ENCODE assay signal across 11 cellular contexts in the genomic region with DNA sequence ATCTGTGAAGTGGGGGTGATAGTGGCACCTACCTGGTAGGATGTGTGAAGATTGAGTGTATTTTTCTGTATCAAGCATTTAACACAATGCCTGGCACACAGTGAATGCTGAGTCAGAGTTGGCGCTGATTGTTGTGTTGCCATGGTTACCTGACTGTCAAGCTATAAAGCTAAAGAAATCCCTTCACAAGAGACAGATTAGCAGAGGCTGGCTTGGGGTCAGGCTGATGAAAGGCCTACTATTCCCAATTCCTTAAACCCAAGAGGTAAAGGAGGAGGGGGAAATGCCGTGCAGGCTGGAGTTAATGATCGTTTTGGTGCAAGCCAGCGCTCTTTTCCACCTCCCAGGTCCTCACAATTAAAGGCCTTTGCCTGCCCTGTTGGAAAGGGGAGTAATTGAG. TPM values are rescaled to one million over a fixed set of nuclear protein-coding genes. Genes with fewer than 3 reads are reported as not detected.
DNase-seq lines count a peak whose midpoint lies in the region; ATAC-seq and TF ChIP-seq lines count a peak whose summit lies in the region.
"Had no signal": no experiment of that assay in that cellular context is flagged by ENCODE, and none has a peak within 500 bp of the region (broad histone marks: within the 10 kb centered on the region; RNA-seq: fewer than 3 reads in every experiment).

No MANE protein-coding gene starts in this region.

- peak overlapping the region; percentile 37 for H3K27ac ChIP-seq in right cardiac atrium (ENCODE audit: low read length)

- no peak for ATAC-seq in right cardiac atrium
- no peak for ATAC-seq in Right ventricle myocardium inferior
- ATAC-seq: stimulated activated effector memory CD8-positive, alpha-beta T cell treated with anti-CD3 and anti-CD28 coated beads, Interleukin-12 subunit alpha, Interleukin-12 subunit beta, amount 100 ng/mL, for 72 hours had no signal

- H3K9me3 ChIP-seq in right cardiac atrium (ENCODE audit: control insufficient read depth, low read length) = no peaks in the 10 kb centered on the region

- WGBS in right cardiac atrium = 37% methylated on average over 4 of the region's 4 CpGs

- H3K4me1 ChIP-seq in right cardiac atrium (ENCODE audit: control insufficient read depth, insufficient read depth, low read length) = peaks cover 2% of the 10 kb centered on the region

- TF ChIP-seq CTCF in fibroblast of the aortic adventitia (IDR thresholded peaks at IDR 0.05; ENCODE audit: insufficient read depth, low read length) = no peak

- intact Hi-C loops in right cardiac atrium (cut with DNase I) = no loop called here
- intact Hi-C loops in Right ventricle myocardium inferior (cut with DNase I) = no loop called here

- H3K27me3 ChIP-seq in right cardiac atrium (ENCODE audit: control insufficient read depth, insufficient read depth) = no peaks in the 10 kb centered on the region

- DNase-seq in right cardiac atrium (peak in 1 of 3 donors; percentile 15), Right ventricle myocardium inferior (ENCODE audit: missing footprints) (no peak), RKO (ENCODE audit: low spot score) (peak; percentile 37), fibroblast of the aortic adventitia (ENCODE audit: low read depth) (peak; percentile 2), stromal cell of bone marrow (ENCODE audit: low read depth) (peak; percentile 4), HK-2 (ENCODE audit: unreplicated experiment) (no peak), NCI-H446 (lab: John Stamatoyannopoulos, UW) (no peak), iPS-NIHi7 (ENCODE audit: extremely low spot score) (no peak)
- DNase-seq: CD4-positive, CD25-positive, alpha-beta regulatory T cell had no signal

- no peak overlapping the region for H3K4me3 ChIP-seq in right cardiac atrium (ENCODE audit: low read length)
- no peak overlapping the region for H3K4me3 ChIP-seq in fibroblast of the aortic adventitia (ENCODE audit: low read depth, low read length)

RNA-seq across cellular contexts. Expression of a gene that starts 5.9 kb away (rescaled TPM):
- total RNA-seq in right cardiac atrium (not detected), Right ventricle myocardium inferior (not detected), fibroblast of the aortic adventitia (ENCODE audit: low replicate concordance) (not detected in 2 replicates)
- polyA plus RNA-seq in right cardiac atrium = not detected
- total RNA-seq: CD4-positive, CD25-positive, alpha-beta regulatory T cell; T-helper 1 cell treated with Interleukin-12 subunit alpha and Interleukin-12 subunit beta and Interleukin-4 antibody, amounts not matched to agents 30 ng/mL and 1 ng/mL, for 36 hours had no signal
- polyA plus RNA-seq: CD4-positive, CD25-positive, alpha-beta regulatory T cell had no signal

Comparison
In these comparisons a context has a peak if more than half of its experiments do, and no peak if none do; other contexts are left out.
1. DNase-seq: peak in RKO (single experiment), fibroblast of the aortic adventitia (single experiment) and stromal cell of bone marrow (single experiment); none in Right ventricle myocardium inferior (single experiment), HK-2 (single experiment), NCI-H446 (0 of 2) and iPS-NIHi7 (single experiment).